ENCODE assay signal across 1 cellular context in genomic region chr15:63082366-63082765, GRCh38.
TF ChIP-seq lines count a peak whose summit lies in the region.

No MANE protein-coding gene starts in this region.

TF ChIP-seq in HepG2, 621 proteins besides CTCF, POLR2A, EP300 and RAD21 (continues in another document):
- TF ChIP-seq THAP11 (CRISPR knock-in tag; IDR thresholded peaks at IDR 0.05) = no peak
- no peak for TF ChIP-seq ZNF552 (CRISPR knock-in tag; IDR thresholded peaks at IDR 0.05; ENCODE audit: borderline replicate concordance)
- TF ChIP-seq FOXP1 (IDR thresholded peaks at IDR 0.05) = 0 out of 2 replicates have a peak, but pooled peaks have one; percentile 24
- peak; percentile 75 for TF ChIP-seq FOXP1 (CRISPR knock-in tag; IDR thresholded peaks at IDR 0.05)
- no peak for TF ChIP-seq ZFP90 (CRISPR knock-in tag; IDR thresholded peaks at IDR 0.05; ENCODE audit: borderline replicate concordance)
- TF ChIP-seq MBD4 (IDR thresholded peaks at IDR 0.05; ENCODE audit: borderline replicate concordance, low read length) = no peak
- no peak for TF ChIP-seq HNF1A (IDR thresholded peaks at IDR 0.05; ENCODE audit: low read depth)
- peak; percentile 29; the same call in 1 of the 2 replicates for TF ChIP-seq HNF1A (CRISPR knock-in tag; IDR thresholded peaks at IDR 0.05; ENCODE audit: borderline replicate concordance)
- no peak for TF ChIP-seq SNAPC5 (CRISPR knock-in tag; IDR thresholded peaks at IDR 0.05; ENCODE audit: borderline replicate concordance)
- no peak for TF ChIP-seq LCORL (IDR thresholded peaks at IDR 0.05)
- no peak for TF ChIP-seq LCORL (CRISPR knock-in tag; IDR thresholded peaks at IDR 0.05)
- peak; percentile 58 for TF ChIP-seq NR2F6 (IDR thresholded peaks at IDR 0.05)
- TF ChIP-seq NR2F6 (CRISPR knock-in tag; IDR thresholded peaks at IDR 0.05) = peak; percentile 51; the same call in 1 of the 2 replicates
- no peak for TF ChIP-seq E2F1 (CRISPR knock-in tag; IDR thresholded peaks at IDR 0.05)
- no peak for TF ChIP-seq CHD4 (IDR thresholded peaks at IDR 0.05; ENCODE audit: borderline replicate concordance, low read length)
- peak; percentile 32; the same call in 1 of the 2 replicates for TF ChIP-seq PAXIP1 (CRISPR knock-in tag; conservative IDR thresholded peaks at IDR 0.05)
- no peak for TF ChIP-seq AGO2 (optimal IDR thresholded peaks at IDR 0.05; ENCODE audit: low read depth, low read length)
- TF ChIP-seq ZNF160 (CRISPR knock-in tag; IDR thresholded peaks at IDR 0.05) = no peak
- TF ChIP-seq SCMH1 (CRISPR knock-in tag; IDR thresholded peaks at IDR 0.05; ENCODE audit: borderline replicate concordance) = no peak
- no peak for TF ChIP-seq ZNF101 (CRISPR knock-in tag; IDR thresholded peaks at IDR 0.05; ENCODE audit: borderline replicate concordance, low read depth)
- no peak for TF ChIP-seq RFXAP (CRISPR knock-in tag; IDR thresholded peaks at IDR 0.05; ENCODE audit: borderline replicate concordance)
- no peak for TF ChIP-seq ZMAT5 (CRISPR knock-in tag; IDR thresholded peaks at IDR 0.05; ENCODE audit: borderline replicate concordance, low read depth)
- 0 out of 2 replicates have a peak, but pooled peaks have one; percentile 21 for TF ChIP-seq JUN (CRISPR knock-in tag; IDR thresholded peaks at IDR 0.05)
- no peak for TF ChIP-seq ZFAT (CRISPR knock-in tag; conservative IDR thresholded peaks at IDR 0.05)
- no peak for TF ChIP-seq ZNF274 (CRISPR knock-in tag; IDR thresholded peaks at IDR 0.05)
- TF ChIP-seq CEBPG (CRISPR knock-in tag; IDR thresholded peaks at IDR 0.05) = peak; percentile 69
- TF ChIP-seq NR2F1 (CRISPR knock-in tag; IDR thresholded peaks at IDR 0.05) = peak; percentile 33 to 79; a peak in 2 of 4 replicates
- no peak for TF ChIP-seq NFYB (CRISPR knock-in tag; IDR thresholded peaks at IDR 0.05)
- peak; percentile 76 for TF ChIP-seq FOXP4 (CRISPR knock-in tag; IDR thresholded peaks at IDR 0.05)
- TF ChIP-seq SKIL (CRISPR knock-in tag; IDR thresholded peaks at IDR 0.05; ENCODE audit: borderline replicate concordance) = no peak
- no peak for TF ChIP-seq ZNF317 (CRISPR knock-in tag; IDR thresholded peaks at IDR 0.05)
- no peak for TF ChIP-seq GLMP (CRISPR knock-in tag; IDR thresholded peaks at IDR 0.05; ENCODE audit: borderline replicate concordance)
- TF ChIP-seq ZNF431 (CRISPR knock-in tag; IDR thresholded peaks at IDR 0.05; ENCODE audit: borderline replicate concordance, low read depth) = no peak
- TF ChIP-seq ZNF143 (CRISPR knock-in tag; IDR thresholded peaks at IDR 0.05) = no peak
- no peak for TF ChIP-seq ZSCAN9 (CRISPR knock-in tag; IDR thresholded peaks at IDR 0.05; ENCODE audit: borderline replicate concordance)
- no peak for TF ChIP-seq ZNF75D (CRISPR knock-in tag; IDR thresholded peaks at IDR 0.05; ENCODE audit: borderline replicate concordance)
- no peak for TF ChIP-seq ZNF768 (CRISPR knock-in tag; IDR thresholded peaks at IDR 0.05)
- no peak for TF ChIP-seq RFX5 (IDR thresholded peaks at IDR 0.05; ENCODE audit: low read depth, low read length)
- no peak for TF ChIP-seq ZFX (CRISPR knock-in tag; IDR thresholded peaks at IDR 0.05; ENCODE audit: low read depth)
- no peak for TF ChIP-seq ZNF589 (CRISPR knock-in tag; conservative IDR thresholded peaks at IDR 0.05)
- no peak for TF ChIP-seq NPAS2 (CRISPR knock-in tag; IDR thresholded peaks at IDR 0.05; ENCODE audit: borderline replicate concordance)
- no peak for TF ChIP-seq NAIF1 (CRISPR knock-in tag; IDR thresholded peaks at IDR 0.05; ENCODE audit: borderline replicate concordance)
- TF ChIP-seq SOX6 (IDR thresholded peaks at IDR 0.05) = no peak
- peak; percentile 24; the same call in 1 of the 2 replicates for TF ChIP-seq SOX6 (CRISPR knock-in tag; IDR thresholded peaks at IDR 0.05)
- no peak for TF ChIP-seq KDM2A (CRISPR knock-in tag; IDR thresholded peaks at IDR 0.05; ENCODE audit: borderline replicate concordance, low read depth)
- no peak for TF ChIP-seq FOXA3 (CRISPR knock-in tag; IDR thresholded peaks at IDR 0.05)
- TF ChIP-seq RARA (CRISPR knock-in tag; IDR thresholded peaks at IDR 0.05) = peak; percentile 58
- no peak for TF ChIP-seq ZNF329 (CRISPR knock-in tag; IDR thresholded peaks at IDR 0.05; ENCODE audit: low read depth)
- TF ChIP-seq ZNF180 (CRISPR knock-in tag; IDR thresholded peaks at IDR 0.05; ENCODE audit: borderline replicate concordance, low read depth) = no peak
- no peak for TF ChIP-seq ZNF276 (CRISPR knock-in tag; IDR thresholded peaks at IDR 0.05; ENCODE audit: low read depth)
- TF ChIP-seq PPARG (CRISPR knock-in tag; conservative IDR thresholded peaks at IDR 0.05) = no peak
- TF ChIP-seq ZNF549 (CRISPR knock-in tag; IDR thresholded peaks at IDR 0.05) = no peak
- 0 out of 2 replicates have a peak, but pooled peaks have one; percentile 33 for TF ChIP-seq NR2F2 (IDR thresholded peaks at IDR 0.05; ENCODE audit: borderline replicate concordance, low read depth)
- TF ChIP-seq ZNF264 (CRISPR knock-in tag; IDR thresholded peaks at IDR 0.05) = no peak
- TF ChIP-seq SRF (IDR thresholded peaks at IDR 0.05; ENCODE audit: low read depth, low read length) = no peak
- no peak for TF ChIP-seq TOE1 (CRISPR knock-in tag; IDR thresholded peaks at IDR 0.05)
- peak; percentile 72; the same call in 1 of the 2 replicates for TF ChIP-seq CEBPB (IDR thresholded peaks at IDR 0.05; ENCODE audit: borderline replicate concordance, low read depth, low read length)
- no peak for TF ChIP-seq RBAK (CRISPR knock-in tag; IDR thresholded peaks at IDR 0.05)
- TF ChIP-seq TOPORS (CRISPR knock-in tag; IDR thresholded peaks at IDR 0.05) = no peak
- peak; percentile 72 for TF ChIP-seq ZNF121 (CRISPR knock-in tag; IDR thresholded peaks at IDR 0.05)
